ENCODE assay signal across 8 cellular contexts in genomic region chr15:94231728-94232086, GRCh38.
DNase-seq lines count a peak whose midpoint lies in the region; ATAC-seq and TF ChIP-seq lines count a peak whose summit lies in the region.

No MANE protein-coding gene starts in this region.

- no peak for TF ChIP-seq CTCF in VCaP (conservative IDR thresholded peaks at IDR 0.05)

- H3K27ac ChIP-seq in VCaP, result peak overlapping the region; percentile 94
- H3K27ac ChIP-seq in rectal smooth muscle tissue (ENCODE audit: low read depth, low read length), result no peak overlapping the region

- H3K9ac ChIP-seq in rectal smooth muscle tissue (ENCODE audit: low read length), result peak overlapping the region; percentile 29

- no peaks in the 10 kb centered on the region for H3K36me3 ChIP-seq in rectal smooth muscle tissue (ENCODE audit: control insufficient read depth, insufficient read depth, low read length)

- no peaks in the 10 kb centered on the region for H3K27me3 ChIP-seq in rectal smooth muscle tissue (ENCODE audit: control insufficient read depth, insufficient read depth, low read length)

- peak overlapping the region; percentile 75 for H3K4me3 ChIP-seq in rectal smooth muscle tissue (ENCODE audit: low read length)

- ATAC-seq in GM19043 (IDR thresholded peaks at IDR 0.05; ENCODE audit: low read depth, unreplicated experiment) (peak; percentile 6), HG03342 (IDR thresholded peaks at IDR 0.05; ENCODE audit: unreplicated experiment) (peak; percentile 7)

- DNase-seq in AG08396 (ENCODE audit: low spot score), result peak; percentile 29
- peak; percentile 40 for DNase-seq in glomerular visceral epithelial cell (ENCODE audit: extremely low spot score)
- DNase-seq in NCI-H1436 treated with DMSO at 0.1 percent for 48 hours (lab: John Stamatoyannopoulos, UW), result no peak
- no peak for DNase-seq in DMS79 treated with DMSO at 0.1 percent for 48 hours (lab: John Stamatoyannopoulos, UW)

- no peaks in the 10 kb centered on the region for H3K4me1 ChIP-seq in rectal smooth muscle tissue (ENCODE audit: control insufficient read depth, insufficient read depth, low read length)

Comparison
In these comparisons a context has a peak if more than half of its experiments do, and no peak if none do; other contexts are left out.
1. DNase-seq: peak in AG08396 (single experiment) and glomerular visceral epithelial cell (single experiment); none in NCI-H1436 treated with DMSO at 0.1 percent for 48 hours (single experiment) and DMS79 treated with DMSO at 0.1 percent for 48 hours (single experiment).